Comparison of ENCODE assay signal across 16 cellular contexts in genomic region chr2:9809448-9810088, GRCh38. TPM values are rescaled to one million over a fixed set of nuclear protein-coding genes. Genes with fewer than 3 reads are reported as not detected.
DNase-seq lines count a peak whose midpoint lies in the region; ATAC-seq and TF ChIP-seq lines count a peak whose summit lies in the region.
"Had no signal": no experiment of that assay in that cellular context is flagged by ENCODE, and none has a peak within 500 bp of the region (broad histone marks: within the 10 kb centered on the region; RNA-seq: fewer than 3 reads in every experiment).

No MANE protein-coding gene starts in this region.

- H3K9me3 ChIP-seq in WERI-Rb-1 (ENCODE audit: severe bottlenecking), result peaks cover under 1% of the 10 kb centered on the region
- H3K9me3 ChIP-seq: BLaER1 treated with 17β-estradiol and CSF1 and Interleukin-3, amounts not matched to agents 10 nM and 100 nM had no signal

- DNase-seq in H7, result peak; percentile 53
- peak; percentile 62 for DNase-seq in NCI-H345 (lab: John Stamatoyannopoulos, UW)
- peak; percentile 33 for DNase-seq in epithelial cell of esophagus (ENCODE audit: low read depth)
- no peak for DNase-seq in activated CD4-positive, alpha-beta T cell treated with anti-CD3 and anti-CD28 coated beads for 4 hours
- DNase-seq in WERI-Rb-1, result no peak
- DNase-seq: activated CD4-positive, CD25-positive, alpha-beta regulatory T cell treated with anti-CD3 and anti-CD28 coated beads, Interleukin-2, amount 50 U/mL, for 72 hours; activated naive CD8-positive, alpha-beta T cell treated with anti-CD3 and anti-CD28 coated beads, Interleukin-2, amount 10 ng/mL, durations not matched to agents 7 days and 5 days; immature natural killer cell; KBM-7; mesendoderm; NCI-H1092 treated with DMSO at 0.1 percent for 48 hours; stimulated activated naive CD4-positive, alpha-beta T cell had no signal

- H3K27me3 ChIP-seq in H7 (ENCODE audit: control insufficient read depth, insufficient read depth, low read length), result no peaks in the 10 kb centered on the region
- H3K27me3 ChIP-seq in WERI-Rb-1 (ENCODE audit: insufficient read depth, low read depth, severe bottlenecking), result no peaks in the 10 kb centered on the region
- H3K27me3 ChIP-seq: BLaER1 treated with 17β-estradiol and CSF1 and Interleukin-3, amounts not matched to agents 10 nM and 100 nM had no signal

- TF ChIP-seq CTCF in epithelial cell of esophagus (IDR thresholded peaks at IDR 0.05; ENCODE audit: insufficient read depth, low read depth, low read length, missing control alignments) (no peak), WERI-Rb-1 (IDR thresholded peaks at IDR 0.05; ENCODE audit: low read depth, low read length) (no peak)

- no peak for ATAC-seq in HG03342 (IDR thresholded peaks at IDR 0.05; ENCODE audit: unreplicated experiment)
- ATAC-seq: HCT116 had no signal

- H3K27ac ChIP-seq in skin epidermis (peak overlapping the region in 17 of 21 experiments; percentile 13 to 80 (median 71)), WERI-Rb-1 (no peak overlapping the region)
- H3K27ac ChIP-seq: BLaER1 treated with 17β-estradiol and CSF1 and Interleukin-3, amounts not matched to agents 10 nM and 100 nM had no signal

- H3K4me3 ChIP-seq in H7 (ENCODE audit: insufficient read depth, low read depth, low read length), result no peak overlapping the region
- H3K4me3 ChIP-seq in epithelial cell of esophagus (ENCODE audit: low read length), result no peak overlapping the region
- no peak overlapping the region for H3K4me3 ChIP-seq in skin epidermis
- no peak overlapping the region for H3K4me3 ChIP-seq in WERI-Rb-1 (ENCODE audit: low read depth, low read length)
- H3K4me3 ChIP-seq: BLaER1 treated with 17β-estradiol and CSF1 and Interleukin-3, amounts not matched to agents 10 nM and 100 nM had no signal

- no peaks in the 10 kb centered on the region for H3K36me3 ChIP-seq in H7 (replicated peaks; ENCODE audit: control insufficient read depth, insufficient read depth, low read length)
- no peaks in the 10 kb centered on the region for H3K36me3 ChIP-seq in WERI-Rb-1
- H3K36me3 ChIP-seq: BLaER1 treated with 17β-estradiol and CSF1 and Interleukin-3, amounts not matched to agents 10 nM and 100 nM had no signal

RNA-seq across cellular contexts. Expression of gene TAF1B, which starts 33.7 kb away (rescaled TPM):
- 27.9 and 33.2 TPM in 2 replicates for total RNA-seq in H7 (2014; rRNA removed; shearing (Covaris generic))

Comparison
In these comparisons a context has a peak if more than half of its experiments do, and no peak if none do; other contexts are left out.
1. DNase-seq: peak in H7 (single experiment), NCI-H345 (single experiment) and epithelial cell of esophagus (single experiment); none in activated CD4-positive, alpha-beta T cell treated with anti-CD3 and anti-CD28 coated beads for 4 hours (0 of 2) and WERI-Rb-1 (single experiment).